In the genomic region with DNA sequence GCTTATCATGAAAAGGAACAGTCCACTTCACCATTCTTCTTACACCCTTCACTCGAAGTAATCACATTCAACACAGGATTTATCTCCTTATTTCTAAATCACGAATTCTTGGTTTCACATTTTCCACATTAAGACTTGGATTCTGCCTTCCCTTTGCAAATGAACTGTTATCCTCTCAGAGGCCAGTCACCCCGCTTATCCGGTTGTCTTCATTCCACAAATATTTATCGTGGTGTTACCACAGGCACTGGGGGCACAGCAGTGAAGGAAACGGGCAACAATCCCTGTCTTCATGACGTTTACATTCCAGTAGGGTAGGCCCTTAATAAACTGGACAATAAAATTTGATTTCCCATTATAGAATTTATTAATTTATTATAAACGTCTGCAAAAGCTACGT, we compare ENCODE assay signal across 22 cellular contexts.
"Had no signal": no experiment of that assay in that cellular context is flagged by ENCODE, and none has a peak within 500 bp of the region (broad histone marks: within the 10 kb centered on the region; RNA-seq: fewer than 3 reads in every experiment).

No MANE protein-coding gene starts in this region.

- H3K9me3 ChIP-seq: colonic mucosa, esophagus muscularis mucosa, esophagus squamous epithelium, gastrocnemius medialis, gastroesophageal sphincter had no signal

- H3K36me3 ChIP-seq: colonic mucosa, gastrocnemius medialis had no signal

- H3K4me3 ChIP-seq: colonic mucosa, coronary artery, dorsolateral prefrontal cortex, esophagus muscularis mucosa, esophagus squamous epithelium, gastrocnemius medialis, gastroesophageal sphincter had no signal

- H3K27me3 ChIP-seq: colonic mucosa, dorsolateral prefrontal cortex, esophagus muscularis mucosa, esophagus squamous epithelium, foreskin keratinocyte, gastrocnemius medialis, gastroesophageal sphincter had no signal

- DNase-seq: colonic mucosa; cortex of kidney; dermis blood vessel endothelial cell; dorsolateral prefrontal cortex; effector CD4-positive, alpha-beta T cell; effector CD8-positive, alpha-beta T cell; effector memory CD4-positive, alpha-beta T cell; effector memory CD8-positive, alpha-beta T cell; endodermal cell; erythroblast; esophagus squamous epithelium; foreskin fibroblast; foreskin keratinocyte; foreskin melanocyte; gastrocnemius medialis; glutamatergic neuron; head of caudate nucleus had no signal

- H3K27ac ChIP-seq: colonic mucosa, coronary artery, dorsolateral prefrontal cortex, epithelial cell of prostate, esophagus muscularis mucosa, esophagus squamous epithelium, foreskin keratinocyte, gastrocnemius medialis, gastroesophageal sphincter had no signal

- ATAC-seq: effector memory CD8-positive, alpha-beta T cell; esophagus mucosa; foreskin keratinocyte; gastrocnemius medialis; gastroesophageal sphincter had no signal

- H3K4me1 ChIP-seq: colonic mucosa, foreskin keratinocyte had no signal
